ENCODE assay signal across 1 cellular context in genomic region chr16:66551788-66552287, GRCh38.
TF ChIP-seq lines count a peak whose summit lies in the region.

No MANE protein-coding gene starts in this region.

TF ChIP-seq in HepG2, 621 proteins besides CTCF, POLR2A, EP300 and RAD21:
- 0 out of 2 replicates have a peak, but pooled peaks have one; percentile 4 for TF ChIP-seq ZNF790 (CRISPR knock-in tag; IDR thresholded peaks at IDR 0.05; ENCODE audit: borderline replicate concordance)
- peak; percentile 67; the same call in 1 of the 2 replicates for TF ChIP-seq ARNTL (CRISPR knock-in tag; IDR thresholded peaks at IDR 0.05)
- TF ChIP-seq PAF1 (CRISPR knock-in tag; IDR thresholded peaks at IDR 0.05) = peak; percentile 77; the same call in 1 of the 2 replicates
- TF ChIP-seq ZNF749 (CRISPR knock-in tag; IDR thresholded peaks at IDR 0.05; ENCODE audit: borderline replicate concordance) = 0 out of 2 replicates have a peak, but pooled peaks have one; percentile 16
- TF ChIP-seq TGIF2 (CRISPR knock-in tag; IDR thresholded peaks at IDR 0.05) = 0 out of 2 replicates have a peak, but pooled peaks have one; percentile 12
- no peak for TF ChIP-seq ZBTB33 (CRISPR knock-in tag; IDR thresholded peaks at IDR 0.05)
- 0 out of 2 replicates have a peak, but pooled peaks have one; percentile 25 for TF ChIP-seq ZNF383 (CRISPR knock-in tag; IDR thresholded peaks at IDR 0.05; ENCODE audit: borderline replicate concordance)
- peak; percentile 29; the same call in 1 of the 2 replicates for TF ChIP-seq ZFP36L1 (CRISPR knock-in tag; IDR thresholded peaks at IDR 0.05)
- no peak for TF ChIP-seq ZKSCAN8 (CRISPR knock-in tag; IDR thresholded peaks at IDR 0.05; ENCODE audit: borderline replicate concordance)
- no peak for TF ChIP-seq GTF3A (CRISPR knock-in tag; conservative IDR thresholded peaks at IDR 0.05)
- 0 out of 2 replicates have a peak, but pooled peaks have one; percentile 19 for TF ChIP-seq ARID3A (IDR thresholded peaks at IDR 0.05; ENCODE audit: low read depth, low read length)
- TF ChIP-seq ZNF510 (CRISPR knock-in tag; IDR thresholded peaks at IDR 0.05; ENCODE audit: low read depth) = 0 out of 2 replicates have a peak, but pooled peaks have one; percentile 7
- no peak for TF ChIP-seq TFDP2 (CRISPR knock-in tag; IDR thresholded peaks at IDR 0.05)
- TF ChIP-seq AHR (CRISPR knock-in tag; IDR thresholded peaks at IDR 0.05) = no peak
- TF ChIP-seq, protein P1, sequence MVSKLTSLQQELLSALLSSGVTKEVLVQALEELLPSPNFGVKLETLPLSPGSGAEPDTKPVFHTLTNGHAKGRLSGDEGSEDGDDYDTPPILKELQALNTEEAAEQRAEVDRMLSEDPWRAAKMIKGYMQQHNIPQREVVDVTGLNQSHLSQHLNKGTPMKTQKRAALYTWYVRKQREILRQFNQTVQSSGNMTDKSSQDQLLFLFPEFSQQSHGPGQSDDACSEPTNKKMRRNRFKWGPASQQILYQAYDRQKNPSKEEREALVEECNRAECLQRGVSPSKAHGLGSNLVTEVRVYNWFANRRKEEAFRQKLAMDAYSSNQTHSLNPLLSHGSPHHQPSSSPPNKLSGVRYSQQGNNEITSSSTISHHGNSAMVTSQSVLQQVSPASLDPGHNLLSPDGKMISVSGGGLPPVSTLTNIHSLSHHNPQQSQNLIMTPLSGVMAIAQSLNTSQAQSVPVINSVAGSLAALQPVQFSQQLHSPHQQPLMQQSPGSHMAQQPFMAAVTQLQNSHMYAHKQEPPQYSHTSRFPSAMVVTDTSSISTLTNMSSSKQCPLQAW (CRISPR knock-in tag; IDR thresholded peaks at IDR 0.05) = no peak
- TF ChIP-seq, protein P2, sequence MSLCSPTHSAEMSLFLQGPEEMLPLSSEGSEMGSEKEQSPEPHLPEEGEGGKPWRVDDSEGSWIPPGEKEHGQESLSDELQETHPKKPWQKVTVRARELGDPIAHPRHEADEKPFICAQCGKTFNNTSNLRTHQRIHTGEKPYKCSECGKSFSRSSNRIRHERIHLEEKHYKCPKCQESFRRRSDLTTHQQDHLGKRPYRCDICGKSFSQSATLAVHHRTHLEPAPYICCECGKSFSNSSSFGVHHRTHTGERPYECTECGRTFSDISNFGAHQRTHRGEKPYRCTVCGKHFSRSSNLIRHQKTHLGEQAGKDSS (CRISPR knock-in tag; IDR thresholded peaks at IDR 0.05; ENCODE audit: borderline replicate concordance, low read depth) = 0 out of 2 replicates have a peak, but pooled peaks have one; percentile 6
- TF ChIP-seq BORCS8-MEF2B (CRISPR knock-in tag; IDR thresholded peaks at IDR 0.05) = no peak
- TF ChIP-seq ZNF17 (CRISPR knock-in tag; IDR thresholded peaks at IDR 0.05) = no peak
- TF ChIP-seq CHCHD3 (CRISPR knock-in tag; IDR thresholded peaks at IDR 0.05) = 0 out of 2 replicates have a peak, but pooled peaks have one; percentile 58
- no peak for TF ChIP-seq ZNF549 (CRISPR knock-in tag; IDR thresholded peaks at IDR 0.05)
- TF ChIP-seq DPF2 (CRISPR knock-in tag; IDR thresholded peaks at IDR 0.05; ENCODE audit: borderline replicate concordance, low read depth) = 0 out of 2 replicates have a peak, but pooled peaks have one; percentile 47
- peak; percentile 1; the same call in 1 of the 2 replicates for TF ChIP-seq MEIS1 (CRISPR knock-in tag; IDR thresholded peaks at IDR 0.05; ENCODE audit: borderline replicate concordance)
- peak; percentile 49; the same call in 1 of the 2 replicates for TF ChIP-seq ZNF644 (CRISPR knock-in tag; IDR thresholded peaks at IDR 0.05; ENCODE audit: low read depth)
- TF ChIP-seq LRRFIP1 (CRISPR knock-in tag; conservative IDR thresholded peaks at IDR 0.05) = no peak
- TF ChIP-seq, protein P3, sequence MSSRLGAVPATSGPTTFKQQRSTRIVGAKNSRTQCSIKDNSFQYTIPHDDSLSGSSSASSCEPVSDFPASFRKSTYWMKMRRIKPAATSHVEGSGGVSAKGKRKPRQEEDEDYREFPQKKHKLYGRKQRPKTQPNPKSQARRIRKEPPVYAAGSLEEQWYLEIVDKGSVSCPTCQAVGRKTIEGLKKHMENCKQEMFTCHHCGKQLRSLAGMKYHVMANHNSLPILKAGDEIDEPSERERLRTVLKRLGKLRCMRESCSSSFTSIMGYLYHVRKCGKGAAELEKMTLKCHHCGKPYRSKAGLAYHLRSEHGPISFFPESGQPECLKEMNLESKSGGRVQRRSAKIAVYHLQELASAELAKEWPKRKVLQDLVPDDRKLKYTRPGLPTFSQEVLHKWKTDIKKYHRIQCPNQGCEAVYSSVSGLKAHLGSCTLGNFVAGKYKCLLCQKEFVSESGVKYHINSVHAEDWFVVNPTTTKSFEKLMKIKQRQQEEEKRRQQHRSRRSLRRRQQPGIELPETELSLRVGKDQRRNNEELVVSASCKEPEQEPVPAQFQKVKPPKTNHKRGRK (CRISPR knock-in tag; IDR thresholded peaks at IDR 0.05) = 0 out of 2 replicates have a peak, but pooled peaks have one; percentile 4
- peak; percentile 40; the same call in 1 of the 2 replicates for TF ChIP-seq TP53 (CRISPR knock-in tag; conservative IDR thresholded peaks at IDR 0.05)
- 0 out of 2 replicates have a peak, but pooled peaks have one; percentile 66 for TF ChIP-seq ZNF180 (CRISPR knock-in tag; IDR thresholded peaks at IDR 0.05; ENCODE audit: borderline replicate concordance, low read depth)
- peak; percentile 58; the same call in 1 of the 2 replicates for TF ChIP-seq ZC3H4 (CRISPR knock-in tag; IDR thresholded peaks at IDR 0.05; ENCODE audit: borderline replicate concordance)
- TF ChIP-seq ZNF431 (CRISPR knock-in tag; IDR thresholded peaks at IDR 0.05; ENCODE audit: borderline replicate concordance, low read depth) = peak; percentile 2; the same call in 1 of the 2 replicates
- TF ChIP-seq HNRNPUL1 (IDR thresholded peaks at IDR 0.05; ENCODE audit: low read depth, low read length) = no peak
TF ChIP-seq in HepG2: peak in this region for 19.
